Comparison of ENCODE assay signal across 8 cellular contexts in genomic region chr17:75393523-75394331, GRCh38. TPM values are rescaled to one million over a fixed set of nuclear protein-coding genes. Genes with fewer than 3 reads are reported as not detected.
A peak's percentile ranks its signal among the peaks of the same experiment; 100 is the strongest.
DNase-seq lines count a peak whose midpoint lies in the region; ATAC-seq, FAIRE-seq and TF ChIP-seq lines count a peak whose summit lies in the region.

No MANE protein-coding gene starts in this region.

- H3K4me3 Mint-ChIP-seq in activated CD4-positive, alpha-beta memory T cell treated with anti-CD3 and anti-CD28 coated beads for 36 hours: peak overlapping the region; percentile 96

- H3K27ac ChIP-seq in duodenal mucosa (ENCODE audit: low read depth, low read length): peak overlapping the region; percentile 69

- POLR2A ChIA-PET in activated CD4-positive, alpha-beta memory T cell treated with anti-CD3 and anti-CD28 coated beads for 36 hours (lab: Charles Lee): interaction anchor here (0.7 to 2.5 kb wide), 4 partner anchors 18 to 189 kb away, joined by 3 to 11 read pairs (median 5); partner anchors contain the start of genes MIF4GD and SLC25A19

- H3K36me3 Mint-ChIP-seq in activated CD4-positive, alpha-beta memory T cell treated with anti-CD3 and anti-CD28 coated beads for 36 hours: peaks cover 31% of the 10 kb centered on the region

- CTCF ChIA-PET in activated CD4-positive, alpha-beta memory T cell treated with anti-CD3 and anti-CD28 coated beads for 36 hours (lab: Charles Lee): interaction anchor here (0.5 to 3.0 kb wide), 19 partner anchors 8 to 360 kb away, joined by 3 to 31 read pairs (median 5); partner anchors contain the start of genes GRB2, MIF4GD, SLC25A19 and TSEN54

- peak overlapping the region; percentile 79 for H3K9ac ChIP-seq in duodenal mucosa (ENCODE audit: low read depth in 1 of 2, low read length in 2 of 2)

- 0 to 1% methylated on average over 28 of the region's 28 CpGs for WGBS in lower leg skin, 2 donors

- H3K4me3 ChIP-seq in duodenal mucosa (ENCODE audit: low read depth in 1 of 2, low read length in 2 of 2): peak overlapping the region; percentile 83 to 92
- H3K4me3 ChIP-seq in lower leg skin (ENCODE audit: low read depth, poor library complexity, severe bottlenecking): peak overlapping the region; percentile 46

- TF ChIP-seq CTCF in lower leg skin (IDR thresholded peaks at IDR 0.05): no peak

- TF ChIP-seq POLR2A in lower leg skin (IDR thresholded peaks at IDR 0.05): no peak

- H3K4me1 ChIP-seq in duodenal mucosa (ENCODE audit: control insufficient read depth in 1 of 2, insufficient read depth in 2 of 2, low read length in 2 of 2): peaks cover 44 to 53% of the 10 kb centered on the region in 2 donors

- peak; percentile 95 to 98 for DNase-seq in AML-193 (lab: John Stamatoyannopoulos, UW)
- peak; percentile 76 for DNase-seq in GM19239 (ENCODE audit: insufficient read length, low spot score)
- peak; percentile 87 for DNase-seq in NCI-H748 treated with DMSO at 0.1 percent for 48 hours (lab: John Stamatoyannopoulos, UW)
- peak; percentile 91 for DNase-seq in activated CD4-positive, alpha-beta memory T cell treated with anti-CD3 and anti-CD28 coated beads for 36 hours
- DNase-seq in lower leg skin (ENCODE audit: low spot score in 2 of 2): peak; percentile 97 to 99
- DNase-seq in stimulated activated CD4-positive, alpha-beta T cell treated with anti-CD3 and anti-CD28 coated beads, Interleukin-4, amount 100 ng/mL, for 24 hours: peak; percentile 85

- no peaks in the 10 kb centered on the region for H3K9me3 ChIP-seq in duodenal mucosa (ENCODE audit: control insufficient read depth in 1 of 2, low read length in 2 of 2)

- peak; percentile 92 for FAIRE-seq in GM19239 (lab: Jason Lieb, UNC)

- no peaks in the 10 kb centered on the region for H3K27me3 ChIP-seq in duodenal mucosa (ENCODE audit: control insufficient read depth in 1 of 2, insufficient read depth in 2 of 2, low read length in 2 of 2)

- peaks cover 76% of the 10 kb centered on the region for H3K4me1 Mint-ChIP-seq in activated CD4-positive, alpha-beta memory T cell treated with anti-CD3 and anti-CD28 coated beads for 36 hours (ENCODE audit: low read depth)

- H3K36me3 ChIP-seq in duodenal mucosa (ENCODE audit: control insufficient read depth in 1 of 2, insufficient read depth in 2 of 2, low read length in 2 of 2): no peaks in the 10 kb centered on the region

- intact Hi-C loops in activated CD4-positive, alpha-beta memory T cell treated with anti-CD3 and anti-CD28 coated beads for 36 hours (cut with micrococcal nuclease): loop anchor here (1.0 kb wide), 1 partner anchor 11 kb away; no protein-coding TSS in a partner anchor
- intact Hi-C loops in lower leg skin (cut with DNase I; ENCODE audit: low total_unique reads): no loop called here

- H3K9me3 Mint-ChIP-seq in activated CD4-positive, alpha-beta memory T cell treated with anti-CD3 and anti-CD28 coated beads for 36 hours: no peaks in the 10 kb centered on the region

- H3K27me3 Mint-ChIP-seq in activated CD4-positive, alpha-beta memory T cell treated with anti-CD3 and anti-CD28 coated beads for 36 hours: no peaks in the 10 kb centered on the region

- H3K27ac Mint-ChIP-seq in activated CD4-positive, alpha-beta memory T cell treated with anti-CD3 and anti-CD28 coated beads for 36 hours: peak overlapping the region; percentile 85

- ATAC-seq in HG03565 (IDR thresholded peaks at IDR 0.05; ENCODE audit: unreplicated experiment): peak; percentile 64

RNA-seq across cellular contexts. Expression of gene GRB2, which starts 11.8 kb away (rescaled TPM):
- total RNA-seq in activated CD4-positive, alpha-beta memory T cell treated with anti-CD3 and anti-CD28 coated beads for 36 hours: 100 to 1,000 TPM; 174 to 182 TPM
- total RNA-seq in lower leg skin: 10 to 100 TPM; 55.1 to 96.5 (median 75.4) TPM

Comparison
In these comparisons a context has a peak if more than half of its experiments do, and no peak if none do; other contexts are left out.
1. Peak in every context shown above with its lines: DNase-seq, ATAC-seq, H3K4me3 ChIP-seq and H3K27ac ChIP-seq.